ENCODE assay signal across 22 cellular contexts in genomic region chr14:79581912-79582576, GRCh38.
A peak's percentile ranks its signal among the peaks of the same experiment; 100 is the strongest.
DNase-seq lines count a peak whose midpoint lies in the region; ATAC-seq, FAIRE-seq and TF ChIP-seq lines count a peak whose summit lies in the region.
"Had no signal": no experiment of that assay in that cellular context is flagged by ENCODE, and none has a peak within 500 bp of the region (broad histone marks: within the 10 kb centered on the region; RNA-seq: fewer than 3 reads in every experiment).

No MANE protein-coding gene starts in this region.

- CTCF ChIA-PET in CD4-positive, alpha-beta T cell (lab: Charles Lee), result no interaction called here

- H3K4me1 Mint-ChIP-seq in CD4-positive, alpha-beta T cell (ENCODE audit: low read depth), result no peaks in the 10 kb centered on the region
- H3K4me1 Mint-ChIP-seq: activated CD4-positive, alpha-beta T cell treated with anti-CD3 and anti-CD28 coated beads, Interleukin-2, amount 10 ng/mL, durations not matched to agents 7 days and 5 days; IgD-negative memory B cell had no signal

- H3K27me3 ChIP-seq in CD4-positive, alpha-beta T cell (ENCODE audit: control insufficient read depth, insufficient read depth, low read length), result no peaks in the 10 kb centered on the region
- H3K27me3 ChIP-seq in small intestine (ENCODE audit: control insufficient read depth in 2 of 2, insufficient read depth in 2 of 2, low read length in 2 of 2), result no peaks in the 10 kb centered on the region
- H3K27me3 ChIP-seq: adrenal gland, BLaER1, pancreas, uterus had no signal

- DNase-seq in HT1080 (ENCODE audit: low read depth) (peak; percentile 65), astrocyte of the hippocampus (ENCODE audit: low read depth, low spot score) (peak; percentile 34), iris pigment epithelial cell (ENCODE audit: low read depth) (peak; percentile 57), NCI-H2107 (lab: John Stamatoyannopoulos, UW) (no peak), middle frontal gyrus (ENCODE audit: extremely low spot score, low spot score) (no peak), small intestine (no peak)
- no peak for DNase-seq in CD4-positive, alpha-beta T cell
- DNase-seq: activated CD4-positive, alpha-beta T cell treated with anti-CD3 and anti-CD28 coated beads, Interleukin-2, amount 10 ng/mL, durations not matched to agents 7 days and 5 days; activated CD8-positive, alpha-beta memory T cell treated with anti-CD3 and anti-CD28 coated beads, Interleukin-2, amount 50 U/mL, for 4 hours; activated effector memory CD4-positive, alpha-beta T cell treated with anti-CD3 and anti-CD28 coated beads, Interleukin-2, amount 50 U/mL, for 16 hours; adrenal gland; DMS 273 treated with DMSO at 0.1 percent for 48 hours; endodermal cell; NCI-H1694; pancreas; RPMI8226; stimulated activated CD4-positive, alpha-beta T cell treated with anti-CD3 and anti-CD28 coated beads, Interleukin-4, amount 100 ng/mL, for 1 hour; uterus had no signal

- no peak overlapping the region for H3K27ac Mint-ChIP-seq in CD4-positive, alpha-beta T cell
- H3K27ac Mint-ChIP-seq: activated CD4-positive, alpha-beta T cell treated with anti-CD3 and anti-CD28 coated beads, Interleukin-2, amount 10 ng/mL, durations not matched to agents 7 days and 5 days; endodermal cell; IgD-negative memory B cell had no signal

- no peak for ATAC-seq in CD4-positive, alpha-beta T cell (ENCODE audit: poor library complexity)
- ATAC-seq: left lobe of liver, pancreas had no signal

- WGBS in small intestine, 3 donors, result 66 to 72% (median 70%) methylated on average over 4 of the region's 4 CpGs

- H3K36me3 ChIP-seq in small intestine (ENCODE audit: control insufficient read depth in 2 of 2, insufficient read depth in 2 of 2, low read length in 2 of 2), result no peaks in the 10 kb centered on the region
- H3K36me3 ChIP-seq: adrenal gland, BLaER1, pancreas, uterus had no signal

- H3K4me1 ChIP-seq in small intestine (ENCODE audit: control insufficient read depth in 2 of 2, insufficient read depth in 1 of 2, low read depth in 1 of 2, low read length in 1 of 2), result no peaks in the 10 kb centered on the region
- H3K4me1 ChIP-seq: adrenal gland, uterus had no signal

- no peaks in the 10 kb centered on the region for H3K9me3 Mint-ChIP-seq in CD4-positive, alpha-beta T cell
- H3K9me3 Mint-ChIP-seq: activated CD4-positive, alpha-beta T cell treated with anti-CD3 and anti-CD28 coated beads, Interleukin-2, amount 10 ng/mL, durations not matched to agents 7 days and 5 days had no signal

- H3K9me3 ChIP-seq in CD4-positive, alpha-beta T cell (ENCODE audit: control insufficient read depth, low read length), result no peaks in the 10 kb centered on the region
- no peaks in the 10 kb centered on the region for H3K9me3 ChIP-seq in small intestine (ENCODE audit: control insufficient read depth, low read depth)
- H3K9me3 ChIP-seq: adrenal gland, BLaER1, pancreas, uterus had no signal

- TF ChIP-seq CTCF in CD4-positive, alpha-beta T cell (IDR thresholded peaks at IDR 0.05), result no peak

- no peak for FAIRE-seq in small intestine (lab: Jason Lieb, UNC)
- FAIRE-seq: frontal cortex, pancreas had no signal

- H3K4me3 Mint-ChIP-seq in CD4-positive, alpha-beta T cell, result no peak overlapping the region
- H3K4me3 Mint-ChIP-seq: activated CD4-positive, alpha-beta T cell treated with anti-CD3 and anti-CD28 coated beads, Interleukin-2, amount 10 ng/mL, durations not matched to agents 7 days and 5 days; endodermal cell; IgD-negative memory B cell had no signal

- H3K27me3 Mint-ChIP-seq in CD4-positive, alpha-beta T cell, result no peaks in the 10 kb centered on the region
- H3K27me3 Mint-ChIP-seq: activated CD4-positive, alpha-beta T cell treated with anti-CD3 and anti-CD28 coated beads, Interleukin-2, amount 10 ng/mL, durations not matched to agents 7 days and 5 days; IgD-negative memory B cell had no signal

- H3K4me3 ChIP-seq in small intestine (ENCODE audit: low read depth in 1 of 2, low read length in 2 of 2), result no peak overlapping the region
- H3K4me3 ChIP-seq: adrenal gland, BLaER1, pancreas, uterus had no signal

- no peak overlapping the region for H3K27ac ChIP-seq in CD4-positive, alpha-beta T cell (ENCODE audit: low read depth, low read length)
- H3K27ac ChIP-seq in small intestine (ENCODE audit: low read depth in 1 of 2, low read length in 1 of 2), result no peak overlapping the region
- H3K27ac ChIP-seq: adrenal gland, BLaER1, pancreas, uterus had no signal

- POLR2A ChIA-PET in CD4-positive, alpha-beta T cell (lab: Charles Lee), result no interaction called here

- intact Hi-C loops in CD4-positive, alpha-beta T cell (cut with DNase I, micrococcal nuclease), result no loop called here

- H3K36me3 Mint-ChIP-seq in CD4-positive, alpha-beta T cell (ENCODE audit: low read depth), result no peaks in the 10 kb centered on the region
- H3K36me3 Mint-ChIP-seq: IgD-negative memory B cell had no signal

Comparison
In these comparisons a context has a peak if more than half of its experiments do, and no peak if none do; other contexts are left out.
1. DNase-seq: peak in HT1080 (single experiment), astrocyte of the hippocampus (single experiment) and iris pigment epithelial cell (single experiment); none in CD4-positive, alpha-beta T cell (0 of 10), NCI-H2107 (single experiment), middle frontal gyrus (single experiment) and small intestine (single experiment).